Comparison of ENCODE assay signal across 21 cellular contexts in the genomic region with DNA sequence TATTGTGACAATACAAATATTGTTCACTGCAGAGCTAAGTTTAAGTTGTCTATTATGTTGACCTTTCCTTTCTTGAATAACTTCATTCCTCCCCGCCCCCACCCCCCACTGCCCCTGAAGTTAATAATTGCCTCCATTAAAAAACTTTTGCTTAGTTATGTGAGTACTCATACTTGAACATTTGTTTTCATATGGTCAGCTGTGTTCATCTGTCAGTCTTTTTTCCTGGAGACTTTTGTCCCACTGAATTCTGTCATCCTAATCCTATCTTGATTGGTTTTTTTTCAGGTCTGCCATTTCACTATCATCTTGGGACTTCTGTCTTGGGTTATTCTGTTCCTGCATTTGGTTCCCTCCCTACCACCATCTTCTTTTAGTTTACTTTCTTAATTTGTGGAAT. TPM values are rescaled to one million over a fixed set of nuclear protein-coding genes. Genes with fewer than 3 reads are reported as not detected.
DNase-seq lines count a peak whose midpoint lies in the region; ATAC-seq and TF ChIP-seq lines count a peak whose summit lies in the region.
"Had no signal": no experiment of that assay in that cellular context is flagged by ENCODE, and none has a peak within 500 bp of the region (broad histone marks: within the 10 kb centered on the region; RNA-seq: fewer than 3 reads in every experiment).

No MANE protein-coding gene starts in this region.

- POLR2A ChIA-PET in Caco-2 (lab: Charles Lee): interaction anchor here (0.6 to 0.9 kb wide), 2 partner anchors 9 to 10 kb away, joined by 3 read pairs; a partner anchor contains a TSS
- POLR2A ChIA-PET in HEK293T (lab: Yijun Ruan, JAX): no interaction called here

- H3K27me3 ChIP-seq in Caco-2 (replicated peaks; ENCODE audit: control insufficient read depth, insufficient read depth, low read length): no peaks in the 10 kb centered on the region
- H3K27me3 ChIP-seq: BLaER1, Peyer's patch had no signal

- no peak for TF ChIP-seq CTCF in Caco-2 (IDR thresholded peaks at IDR 0.05; ENCODE audit: insufficient read depth in 1 of 2, low read depth in 1 of 2, low read length in 1 of 2, severe bottlenecking in 1 of 2, unreplicated experiment in 1 of 2)
- no peak for TF ChIP-seq CTCF in Calu3 (IDR thresholded peaks at IDR 0.05; ENCODE audit: unreplicated experiment)

- BruUV-seq in Caco-2 (replicated peaks; lab: Mats Ljungman, UMichigan) (no TSS peak), Calu3 (replicated peaks; lab: Mats Ljungman, UMichigan) (no TSS peak)

- H3K9me3 Mint-ChIP-seq in Caco-2 (ENCODE audit: unreplicated experiment): no peaks in the 10 kb centered on the region
- H3K9me3 Mint-ChIP-seq in Calu3 (ENCODE audit: low read depth, unreplicated experiment): peaks cover 3% of the 10 kb centered on the region
- H3K9me3 Mint-ChIP-seq: CD4-positive, alpha-beta T cell had no signal

- no peak for ATAC-seq in HG03342 (IDR thresholded peaks at IDR 0.05; ENCODE audit: unreplicated experiment)

- no peak overlapping the region for H3K4me3 ChIP-seq in Caco-2 (ENCODE audit: low read depth, low read length)
- H3K4me3 ChIP-seq: BLaER1, Peyer's patch had no signal

- peaks cover 49% of the 10 kb centered on the region for H3K36me3 Mint-ChIP-seq in Caco-2 (ENCODE audit: insufficient read depth, unreplicated experiment)
- peaks cover 34% of the 10 kb centered on the region for H3K36me3 Mint-ChIP-seq in Calu3 (ENCODE audit: insufficient read depth, unreplicated experiment)

- H3K27me3 Mint-ChIP-seq in Caco-2 (ENCODE audit: insufficient read depth, unreplicated experiment) (no peaks in the 10 kb centered on the region), Calu3 (ENCODE audit: unreplicated experiment) (no peaks in the 10 kb centered on the region)
- H3K27me3 Mint-ChIP-seq: CD4-positive, alpha-beta T cell had no signal

- DNase-seq in Caco-2: no peak
- DNase-seq in Calu3: no peak
- DNase-seq in kidney glomerular epithelial cell (lab: John Stamatoyannopoulos, UW): peak; percentile 11
- DNase-seq in renal cortical epithelial cell (ENCODE audit: low read depth): peak; percentile 45
- DNase-seq in HEK293T (ENCODE audit: extremely low spot score): no peak
- no peak for DNase-seq in effector CD4-positive, alpha-beta T cell
- DNase-seq: ACHN; CD4-positive, alpha-beta T cell; COR-L47; DMS153; GOT3; HCEC 1CT; IMR-90; NCI-H1105; NCI-H146; NCI-H2081; NCI-H2171 treated with DMSO at 0.1 percent for 48 hours; NCI-H526; Peyer's patch had no signal

- H3K36me3 ChIP-seq in Caco-2 (ENCODE audit: control insufficient read depth, insufficient read depth, low read length): no peaks in the 10 kb centered on the region
- H3K36me3 ChIP-seq: Peyer's patch had no signal

- intact Hi-C loops in Caco-2 (cut with micrococcal nuclease; ENCODE audit: unreplicated experiment) (no loop called here), Calu3 (cut with micrococcal nuclease; ENCODE audit: unreplicated experiment) (no loop called here)

- H3K4me1 Mint-ChIP-seq in Caco-2 (ENCODE audit: low read depth, unreplicated experiment): peaks cover 74% of the 10 kb centered on the region
- peaks cover 89% of the 10 kb centered on the region for H3K4me1 Mint-ChIP-seq in Calu3 (ENCODE audit: low read depth, unreplicated experiment)

- H3K27ac Mint-ChIP-seq in Caco-2 (ENCODE audit: unreplicated experiment) (no peak overlapping the region), Calu3 (ENCODE audit: unreplicated experiment) (peak overlapping the region; percentile 83)
- H3K27ac Mint-ChIP-seq: CD4-positive, alpha-beta T cell had no signal

- CTCF ChIA-PET in Caco-2 (lab: Charles Lee): no interaction called here
- CTCF ChIA-PET in Calu3 (lab: Charles Lee): interaction anchor here (0.6 to 0.8 kb wide), 2 partner anchors 18 to 68 kb away, joined by 3 read pairs; no protein-coding TSS in a partner anchor
- CTCF ChIA-PET in HEK293T (lab: Yijun Ruan, JAX): no interaction called here

- H3K4me1 ChIP-seq in Caco-2: peaks cover 96% of the 10 kb centered on the region

- H3K9me3 ChIP-seq in Caco-2: no peaks in the 10 kb centered on the region
- H3K9me3 ChIP-seq: BLaER1, Peyer's patch had no signal

- H3K4me3 Mint-ChIP-seq in Caco-2 (ENCODE audit: unreplicated experiment) (peak overlapping the region; percentile 27), Calu3 (ENCODE audit: low read depth, unreplicated experiment) (peak overlapping the region; percentile 2)
- H3K4me3 Mint-ChIP-seq: CD4-positive, alpha-beta T cell had no signal

TF ChIP-seq in HEK293T, 16 proteins besides CTCF, POLR2A, EP300 and RAD21:
- TF ChIP-seq ELF4 (IDR thresholded peaks at IDR 0.05) (no peak), LEF1 (IDR thresholded peaks at IDR 0.05; ENCODE audit: borderline replicate concordance) (no peak), BHLHE40 (IDR thresholded peaks at IDR 0.05; ENCODE audit: borderline replicate concordance) (no peak), HDGF (IDR thresholded peaks at IDR 0.05; ENCODE audit: borderline replicate concordance) (no peak), ARNT (IDR thresholded peaks at IDR 0.05) (no peak), SUZ12 (IDR thresholded peaks at IDR 0.05) (no peak), FOXK2 (IDR thresholded peaks at IDR 0.05) (no peak), CTBP1 (IDR thresholded peaks at IDR 0.05; ENCODE audit: borderline replicate concordance) (no peak), FOXM1 (IDR thresholded peaks at IDR 0.05; ENCODE audit: borderline replicate concordance) (no peak), L3MBTL2 (conservative IDR thresholded peaks at IDR 0.05) (no peak), SP1 (IDR thresholded peaks at IDR 0.05) (no peak), ZNF384 (IDR thresholded peaks at IDR 0.05) (no peak), NFRKB (IDR thresholded peaks at IDR 0.05) (no peak), FOXA1 (IDR thresholded peaks at IDR 0.05) (no peak), TARDBP (IDR thresholded peaks at IDR 0.05) (no peak)
- TF ChIP-seq, protein P1, sequence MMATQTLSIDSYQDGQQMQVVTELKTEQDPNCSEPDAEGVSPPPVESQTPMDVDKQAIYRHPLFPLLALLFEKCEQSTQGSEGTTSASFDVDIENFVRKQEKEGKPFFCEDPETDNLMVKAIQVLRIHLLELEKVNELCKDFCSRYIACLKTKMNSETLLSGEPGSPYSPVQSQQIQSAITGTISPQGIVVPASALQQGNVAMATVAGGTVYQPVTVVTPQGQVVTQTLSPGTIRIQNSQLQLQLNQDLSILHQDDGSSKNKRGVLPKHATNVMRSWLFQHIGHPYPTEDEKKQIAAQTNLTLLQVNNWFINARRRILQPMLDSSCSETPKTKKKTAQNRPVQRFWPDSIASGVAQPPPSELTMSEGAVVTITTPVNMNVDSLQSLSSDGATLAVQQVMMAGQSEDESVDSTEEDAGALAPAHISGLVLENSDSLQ (IDR thresholded peaks at IDR 0.05): no peak

RNA-seq across cellular contexts. Expression of a gene that starts 8.5 kb away (rescaled TPM):
- total RNA-seq in Caco-2 (2022): 150 and 167 TPM in 2 replicates
- 107 and 114 TPM in 2 replicates for total RNA-seq in Calu3 (2022)
- total RNA-seq in renal cortical epithelial cell: 49.7 and 90.2 TPM in 2 replicates

Comparison
In these comparisons a context has a peak if more than half of its experiments do, and no peak if none do; other contexts are left out.
1. DNase-seq: peak in kidney glomerular epithelial cell (single experiment) and renal cortical epithelial cell (single experiment); none in Caco-2 (0 of 2), Calu3 (single experiment), HEK293T (single experiment) and effector CD4-positive, alpha-beta T cell (single experiment).